15 cellular contexts compared by ENCODE assay signal in genomic region chr4:94339779-94340178, GRCh38. TPM values are rescaled to one million over a fixed set of nuclear protein-coding genes. Genes with fewer than 3 reads are reported as not detected.
A peak's percentile ranks its signal among the peaks of the same experiment; 100 is the strongest.
DNase-seq lines count a peak whose midpoint lies in the region; ATAC-seq and TF ChIP-seq lines count a peak whose summit lies in the region.
"Had no signal": no experiment of that assay in that cellular context is flagged by ENCODE, and none has a peak within 500 bp of the region (broad histone marks: within the 10 kb centered on the region; RNA-seq: fewer than 3 reads in every experiment).

No MANE protein-coding gene starts in this region.

- H3K4me3 ChIP-seq in right cardiac atrium (ENCODE audit: low read length) (no peak overlapping the region), left ventricle myocardium inferior (no peak overlapping the region), OCI-LY3 (ENCODE audit: low read length) (no peak overlapping the region), ascending aorta (no peak overlapping the region)
- H3K4me3 ChIP-seq: BLaER1 treated with 17β-estradiol and CSF1 and Interleukin-3, amounts not matched to agents 10 nM and 100 nM; SJCRH30; stomach had no signal

- 78% methylated on average over 9 of the region's 9 CpGs for WGBS in right cardiac atrium

- no peaks in the 10 kb centered on the region for H3K36me3 Mint-ChIP-seq in activated naive CD8-positive, alpha-beta T cell treated with anti-CD3 and anti-CD28 coated beads, Interleukin-2, amount 10 ng/mL, durations not matched to agents 7 days and 5 days

- H3K9ac ChIP-seq in OCI-LY3 (ENCODE audit: low read length): no peak overlapping the region
- H3K9ac ChIP-seq: BLaER1 treated with 17β-estradiol and CSF1 and Interleukin-3, amounts not matched to agents 10 nM and 100 nM had no signal

- H2AFZ ChIP-seq in OCI-LY3 (ENCODE audit: low read depth, low read length): 0 out of 2 replicates have a peak overlapping the region, but pooled peaks have one; percentile 53

- POLR2A ChIA-PET in activated naive CD8-positive, alpha-beta T cell treated with anti-CD3 and anti-CD28 coated beads, Interleukin-2, amount 10 ng/mL, durations not matched to agents 7 days and 5 days (lab: Charles Lee): no interaction called here

- H3K27me3 Mint-ChIP-seq in activated naive CD8-positive, alpha-beta T cell treated with anti-CD3 and anti-CD28 coated beads, Interleukin-2, amount 10 ng/mL, durations not matched to agents 7 days and 5 days: no peaks in the 10 kb centered on the region
- H3K27me3 Mint-ChIP-seq in stimulated activated naive CD8-positive, alpha-beta T cell treated with anti-CD3 and anti-CD28 coated beads, Interleukin-15, amount 100 ng/mL, for 72 hours: no peaks in the 10 kb centered on the region

- H3K4me1 ChIP-seq in right cardiac atrium (ENCODE audit: control insufficient read depth, insufficient read depth, low read length) (peaks cover 3% of the 10 kb centered on the region), left ventricle myocardium inferior (peaks cover 5% of the 10 kb centered on the region), OCI-LY3 (ENCODE audit: low read length) (peaks cover 19% of the 10 kb centered on the region), ascending aorta (no peaks in the 10 kb centered on the region)
- H3K4me1 ChIP-seq: SJCRH30, stomach had no signal

- no peaks in the 10 kb centered on the region for H4K20me1 ChIP-seq in OCI-LY3 (ENCODE audit: insufficient read depth, low read length)
- H4K20me1 ChIP-seq: BLaER1 treated with 17β-estradiol and CSF1 and Interleukin-3, amounts not matched to agents 10 nM and 100 nM had no signal

- H3K9me3 Mint-ChIP-seq in activated naive CD8-positive, alpha-beta T cell treated with anti-CD3 and anti-CD28 coated beads, Interleukin-2, amount 10 ng/mL, durations not matched to agents 7 days and 5 days: no peaks in the 10 kb centered on the region
- H3K9me3 Mint-ChIP-seq in stimulated activated naive CD8-positive, alpha-beta T cell treated with anti-CD3 and anti-CD28 coated beads, Interleukin-15, amount 100 ng/mL, for 72 hours: no peaks in the 10 kb centered on the region

- TF ChIP-seq CTCF in left ventricle myocardium inferior (IDR thresholded peaks at IDR 0.05; ENCODE audit: borderline replicate concordance): no peak
- TF ChIP-seq CTCF in OCI-LY3 (IDR thresholded peaks at IDR 0.05; ENCODE audit: low read depth, low read length): no peak
- TF ChIP-seq CTCF in ascending aorta (IDR thresholded peaks at IDR 0.05): no peak

- peaks cover 19% of the 10 kb centered on the region for H3K4me1 Mint-ChIP-seq in activated naive CD8-positive, alpha-beta T cell treated with anti-CD3 and anti-CD28 coated beads, Interleukin-2, amount 10 ng/mL, durations not matched to agents 7 days and 5 days
- H3K4me1 Mint-ChIP-seq in stimulated activated naive CD8-positive, alpha-beta T cell treated with anti-CD3 and anti-CD28 coated beads, Interleukin-15, amount 100 ng/mL, for 72 hours: peaks cover 31% of the 10 kb centered on the region

- intact Hi-C loops in right cardiac atrium (cut with DNase I) (no loop called here), left ventricle myocardium inferior (cut with micrococcal nuclease) (no loop called here), ascending aorta (cut with DNase I) (no loop called here)

- H3K4me2 ChIP-seq in OCI-LY3 (ENCODE audit: low read length): peak overlapping the region; percentile 29
- H3K4me2 ChIP-seq: BLaER1 treated with 17β-estradiol and CSF1 and Interleukin-3, amounts not matched to agents 10 nM and 100 nM had no signal

- H3K27ac Mint-ChIP-seq in activated naive CD8-positive, alpha-beta T cell treated with anti-CD3 and anti-CD28 coated beads, Interleukin-2, amount 10 ng/mL, durations not matched to agents 7 days and 5 days: peak overlapping the region; percentile 72
- peak overlapping the region; percentile 91 to 97 for H3K27ac Mint-ChIP-seq in stimulated activated naive CD8-positive, alpha-beta T cell treated with anti-CD3 and anti-CD28 coated beads, Interleukin-15, amount 100 ng/mL, for 72 hours

- DNase-seq in right cardiac atrium (peak in 1 of 3 donors; percentile 43), left ventricle myocardium inferior (no peak), AG08395 (ENCODE audit: low spot score) (no peak), ascending aorta (ENCODE audit: low spot score in 2 of 2) (no peak), DMS 273 treated with DMSO at 0.1 percent for 48 hours (lab: John Stamatoyannopoulos, UW) (no peak)
- DNase-seq in activated naive CD8-positive, alpha-beta T cell treated with anti-CD3 and anti-CD28 coated beads, Interleukin-2, amount 10 ng/mL, durations not matched to agents 7 days and 5 days: no peak
- no peak for DNase-seq in stimulated activated naive CD8-positive, alpha-beta T cell treated with anti-CD3 and anti-CD28 coated beads, Interleukin-15, amount 100 ng/mL, for 72 hours
- DNase-seq: brain microvascular endothelial cell, left colon, NCI-H526, SJCRH30, stomach had no signal

- H3K9me3 ChIP-seq in right cardiac atrium (ENCODE audit: control insufficient read depth, low read length) (no peaks in the 10 kb centered on the region), left ventricle myocardium inferior (replicated peaks) (no peaks in the 10 kb centered on the region), OCI-LY3 (ENCODE audit: insufficient read depth, low read length) (no peaks in the 10 kb centered on the region), ascending aorta (no peaks in the 10 kb centered on the region)
- H3K9me3 ChIP-seq: SJCRH30, stomach had no signal

- no peaks in the 10 kb centered on the region for H3K27me3 ChIP-seq in right cardiac atrium (ENCODE audit: control insufficient read depth, insufficient read depth)
- no peaks in the 10 kb centered on the region for H3K27me3 ChIP-seq in left ventricle myocardium inferior (ENCODE audit: low read depth)
- no peaks in the 10 kb centered on the region for H3K27me3 ChIP-seq in OCI-LY3 (ENCODE audit: low read depth, low read length)
- no peaks in the 10 kb centered on the region for H3K27me3 ChIP-seq in ascending aorta
- H3K27me3 ChIP-seq: BLaER1 treated with 17β-estradiol and CSF1 and Interleukin-3, amounts not matched to agents 10 nM and 100 nM; brain microvascular endothelial cell; SJCRH30; stomach had no signal

- H3K4me3 Mint-ChIP-seq in activated naive CD8-positive, alpha-beta T cell treated with anti-CD3 and anti-CD28 coated beads, Interleukin-2, amount 10 ng/mL, durations not matched to agents 7 days and 5 days: peak overlapping the region; percentile 54
- peak overlapping the region; percentile 50 to 77 for H3K4me3 Mint-ChIP-seq in stimulated activated naive CD8-positive, alpha-beta T cell treated with anti-CD3 and anti-CD28 coated beads, Interleukin-15, amount 100 ng/mL, for 72 hours

- H3K27ac ChIP-seq in right cardiac atrium (ENCODE audit: low read length) (no peak overlapping the region), left ventricle myocardium inferior (replicated peaks) (no peak overlapping the region), OCI-LY3 (ENCODE audit: low read length) (no peak overlapping the region), ascending aorta (no peak overlapping the region)
- H3K27ac ChIP-seq: BLaER1 treated with 17β-estradiol and CSF1 and Interleukin-3, amounts not matched to agents 10 nM and 100 nM; brain microvascular endothelial cell; SJCRH30; stomach had no signal

- peak; percentile 34 to 67 for ATAC-seq in right cardiac atrium
- ATAC-seq in activated naive CD8-positive, alpha-beta T cell treated with anti-CD3 and anti-CD28 coated beads, Interleukin-2, amount 10 ng/mL, durations not matched to agents 7 days and 5 days (ENCODE audit: low read depth): no peak
- ATAC-seq in stimulated activated naive CD8-positive, alpha-beta T cell treated with anti-CD3 and anti-CD28 coated beads, Interleukin-15, amount 100 ng/mL, for 72 hours: no peak
- ATAC-seq: left colon had no signal

- H3K79me2 ChIP-seq in OCI-LY3 (ENCODE audit: low read length): no peaks in the 10 kb centered on the region

- H3K36me3 ChIP-seq in left ventricle myocardium inferior (no peaks in the 10 kb centered on the region), OCI-LY3 (replicated peaks; ENCODE audit: low read depth, low read length) (no peaks in the 10 kb centered on the region), ascending aorta (no peaks in the 10 kb centered on the region)
- H3K36me3 ChIP-seq: BLaER1 treated with 17β-estradiol and CSF1 and Interleukin-3, amounts not matched to agents 10 nM and 100 nM; brain microvascular endothelial cell; SJCRH30; stomach had no signal

RNA-seq across cellular contexts. Expression of gene HPGDS, which starts 2.9 kb away (rescaled TPM):
- total RNA-seq in right cardiac atrium (1 to 10 TPM; 1.0 to 4.7 (median 2.7) TPM), left ventricle myocardium inferior (2.3 TPM), ascending aorta (not detected)
- polyA plus RNA-seq in right cardiac atrium: 0.48 TPM
- total RNA-seq in activated naive CD8-positive, alpha-beta T cell treated with anti-CD3 and anti-CD28 coated beads, Interleukin-2, amount 10 ng/mL, durations not matched to agents 7 days and 5 days: not detected
- total RNA-seq: osteoblast, SJCRH30 had no signal

Comparison
In these comparisons a context has a peak if more than half of its experiments do, and no peak if none do; other contexts are left out.
1. ATAC-seq: peak in right cardiac atrium (2 of 2); none in activated naive CD8-positive, alpha-beta T cell treated with anti-CD3 and anti-CD28 coated beads, Interleukin-2, amount 10 ng/mL, durations not matched to agents 7 days and 5 days (single experiment) and stimulated activated naive CD8-positive, alpha-beta T cell treated with anti-CD3 and anti-CD28 coated beads, Interleukin-15, amount 100 ng/mL, for 72 hours (single experiment).